Comparison of ENCODE assay signal across 13 cellular contexts in genomic region chr11:7004482-7004881, GRCh38. TPM values are rescaled to one million over a fixed set of nuclear protein-coding genes. Genes with fewer than 3 reads are reported as not detected.
DNase-seq lines count a peak whose midpoint lies in the region; ATAC-seq and TF ChIP-seq lines count a peak whose summit lies in the region.
"Had no signal": no experiment of that assay in that cellular context is flagged by ENCODE, and none has a peak within 500 bp of the region (broad histone marks: within the 10 kb centered on the region; RNA-seq: fewer than 3 reads in every experiment).

No MANE protein-coding gene starts in this region.

- H2AFZ ChIP-seq in Loucy (ENCODE audit: low read length), result peak overlapping the region; percentile 77; the same call in 1 of the 2 replicates

- no peak for TF ChIP-seq CTCF in A673 (conservative IDR thresholded peaks at IDR 0.05; ENCODE audit: low read depth, low read length)
- no peak for TF ChIP-seq CTCF in Loucy (conservative IDR thresholded peaks at IDR 0.05; ENCODE audit: low read length)
- no peak for TF ChIP-seq CTCF in uterus (IDR thresholded peaks at IDR 0.05)

- no peaks in the 10 kb centered on the region for H3F3A ChIP-seq in Loucy (ENCODE audit: low read depth)

- CTCF ChIA-PET in A673 (lab: Charles Lee), result no interaction called here

- H3K4me3 ChIP-seq in A673 (ENCODE audit: low read depth, low read length, poor library complexity, severe bottlenecking), result no peak overlapping the region
- no peak overlapping the region for H3K4me3 ChIP-seq in Loucy (ENCODE audit: low read length, poor library complexity, severe bottlenecking)
- no peak overlapping the region for H3K4me3 ChIP-seq in uterus
- H3K4me3 ChIP-seq: body of pancreas, heart left ventricle had no signal

- H3K36me3 ChIP-seq in A673 (ENCODE audit: insufficient read depth, low read length, poor library complexity, severe bottlenecking) (no peaks in the 10 kb centered on the region), Loucy (ENCODE audit: insufficient read depth, low read length) (no peaks in the 10 kb centered on the region), uterus (no peaks in the 10 kb centered on the region)
- H3K36me3 ChIP-seq: BE2C had no signal

- H3K9me2 ChIP-seq in Loucy (replicated peaks; ENCODE audit: low read depth, low read length), result no peaks in the 10 kb centered on the region

- intact Hi-C loops in A673 (cut with micrococcal nuclease; ENCODE audit: unreplicated experiment) (no loop called here), uterus (cut with DNase I; ENCODE audit: low total_unique reads) (no loop called here)

- H3K4me2 ChIP-seq in Loucy (ENCODE audit: low read depth, low read length, poor library complexity, severe bottlenecking), result no peak overlapping the region

- POLR2A ChIA-PET in A673 (lab: Charles Lee; ENCODE audit: low non-redundant PET), result no interaction called here

- H3K9me3 ChIP-seq in A673 (ENCODE audit: low read depth, low read length, poor library complexity, severe bottlenecking), result no peaks in the 10 kb centered on the region
- no peaks in the 10 kb centered on the region for H3K9me3 ChIP-seq in Loucy (ENCODE audit: insufficient read depth, low read depth, low read length)
- no peaks in the 10 kb centered on the region for H3K9me3 ChIP-seq in uterus
- H3K9me3 ChIP-seq: BE2C, body of pancreas, heart left ventricle had no signal

- H3K79me2 ChIP-seq in Loucy (ENCODE audit: insufficient read depth, low read length), result no peaks in the 10 kb centered on the region

- peak; percentile 90 for ATAC-seq in GM19351 (IDR thresholded peaks at IDR 0.05; ENCODE audit: unreplicated experiment)
- no peak for ATAC-seq in GM18907 (IDR thresholded peaks at IDR 0.05; ENCODE audit: unreplicated experiment)
- ATAC-seq: body of pancreas had no signal

- H3K27ac ChIP-seq in A673 (ENCODE audit: low read depth, low read length, poor library complexity, severe bottlenecking), result no peak overlapping the region
- no peak overlapping the region for H3K27ac ChIP-seq in uterus
- H3K27ac ChIP-seq: body of pancreas, heart left ventricle had no signal

- H3K9ac ChIP-seq in Loucy (ENCODE audit: low read depth, low read length, poor library complexity, severe bottlenecking), result no peak overlapping the region

- H3K27me3 ChIP-seq in A673 (replicated peaks; ENCODE audit: insufficient read depth, low read depth, low read length, poor library complexity) (peaks cover 2% of the 10 kb centered on the region), Loucy (ENCODE audit: insufficient read depth, low read length, poor library complexity, severe bottlenecking) (no peaks in the 10 kb centered on the region), uterus (no peaks in the 10 kb centered on the region)
- H3K27me3 ChIP-seq: BE2C, body of pancreas, heart left ventricle had no signal

- no peak for TF ChIP-seq POLR2A in uterus (IDR thresholded peaks at IDR 0.05)

- H4K20me1 ChIP-seq in Loucy (ENCODE audit: insufficient read depth, low read length, poor library complexity, severe bottlenecking), result no peaks in the 10 kb centered on the region

- no TSS peak for BruUV-seq in A673 (replicated peaks; lab: Mats Ljungman, UMichigan)

- peak; percentile 7 for DNase-seq in A673 (ENCODE audit: low spot score)
- DNase-seq in dermis blood vessel endothelial cell, result peak; percentile 24
- DNase-seq in NOMO-1 treated with dmso at 0.1 percent for 144 hours (lab: John Stamatoyannopoulos, UW; ENCODE audit: unreplicated experiment), result no peak
- no peak for DNase-seq in uterus
- no peak for DNase-seq in NCI-H345 treated with DMSO at 0.1 percent for 48 hours (lab: John Stamatoyannopoulos, UW; ENCODE audit: unreplicated experiment)
- DNase-seq: BE2C, heart left ventricle, NCI-H1105 treated with DMSO at 0.1 percent for 48 hours, SHP77 had no signal

- H3K4me1 ChIP-seq in A673 (ENCODE audit: insufficient read depth, low read length, poor library complexity, severe bottlenecking), result no peaks in the 10 kb centered on the region
- no peaks in the 10 kb centered on the region for H3K4me1 ChIP-seq in Loucy (ENCODE audit: insufficient read depth, low read length, poor library complexity, severe bottlenecking)
- H3K4me1 ChIP-seq in uterus, result no peaks in the 10 kb centered on the region
- H3K4me1 ChIP-seq: BE2C, body of pancreas, heart left ventricle had no signal

RNA-seq across cellular contexts. Expression of gene ZNF214, which starts 15.7 kb away (rescaled TPM):
- total RNA-seq in A673 (2021), result 0.11 and 0.17 TPM in 2 replicates
- total RNA-seq in dermis blood vessel endothelial cell, result 0.19 and 1.7 TPM in 2 replicates
- 10 to 100 TPM in 1 of 4 donors, 1 to 10 TPM in 3; 2.9 to 23.8 (median 4.7) TPM for total RNA-seq in uterus

RNA-seq across cellular contexts. Expression of gene NLRP14, which starts 15.8 kb away (rescaled TPM):
- not detected in 2 replicates for total RNA-seq in A673 (2021)
- total RNA-seq in dermis blood vessel endothelial cell, result not detected in 2 replicates
- total RNA-seq in uterus, result under 1 TPM in 2 of 4 donors, not detected in 2; 0.24 to 0.35 TPM
- total RNA-seq: heart left ventricle had no signal

Comparison
In these comparisons a context has a peak if more than half of its experiments do, and no peak if none do; other contexts are left out.
1. DNase-seq: peak in A673 (single experiment) and dermis blood vessel endothelial cell (single experiment); none in NOMO-1 treated with dmso at 0.1 percent for 144 hours (single experiment), uterus (0 of 2) and NCI-H345 treated with DMSO at 0.1 percent for 48 hours (single experiment).